ENCODE assay signal across 1 cellular context in the genomic region with DNA sequence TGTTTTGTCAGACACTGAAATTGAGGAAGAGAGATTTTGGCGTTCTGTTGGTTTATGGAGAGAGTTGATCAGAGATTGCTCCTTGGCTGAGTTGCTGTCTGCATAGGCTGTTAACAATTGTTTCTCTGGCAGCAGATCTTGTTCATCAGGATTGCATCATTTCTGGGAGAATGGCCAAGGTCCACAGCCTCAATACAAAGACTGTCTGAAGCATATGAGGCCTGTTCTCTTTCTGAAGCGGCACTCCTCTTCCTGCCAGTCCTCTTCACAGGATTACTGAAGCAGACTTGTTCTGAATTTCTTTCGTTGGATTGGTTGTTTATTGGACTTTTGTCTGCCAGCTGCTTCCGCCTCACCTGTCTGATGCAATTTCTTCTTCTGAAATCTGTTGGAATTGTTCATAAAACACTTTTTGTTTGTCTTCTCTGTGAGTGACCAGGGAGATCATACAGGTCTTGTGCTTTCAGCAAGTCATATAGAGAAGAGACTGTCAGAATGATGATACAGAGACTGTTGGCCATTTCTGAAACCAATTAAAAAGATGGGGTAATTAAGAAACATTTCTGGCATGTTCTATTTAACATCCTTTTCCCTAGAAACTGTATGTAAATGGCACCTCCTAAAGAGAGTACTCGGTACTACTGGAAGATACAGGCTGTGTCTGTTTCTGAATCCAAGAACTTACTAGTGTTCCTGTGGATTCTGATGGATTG.
A peak's percentile ranks its signal among the peaks of the same experiment; 100 is the strongest.
TF ChIP-seq lines count a peak whose summit lies in the region.

No MANE protein-coding gene starts in this region.

TF ChIP-seq in K562, 482 proteins besides CTCF, POLR2A, EP300 and RAD21 (continued from another document and continues in another):
- TF ChIP-seq ZNF3 (CRISPR knock-in tag; IDR thresholded peaks at IDR 0.05) (no peak), IRF2 (CRISPR knock-in tag; IDR thresholded peaks at IDR 0.05) (no peak), PPARD (CRISPR knock-in tag; IDR thresholded peaks at IDR 0.05) (no peak), TRIM28 (IDR thresholded peaks at IDR 0.05) (peak; percentile 49; the same call in 1 of the 2 replicates), ZNF316 (IDR thresholded peaks at IDR 0.05) (no peak), ZNF778 (CRISPR knock-in tag; IDR thresholded peaks at IDR 0.05) (no peak), TCF7 (IDR thresholded peaks at IDR 0.05; ENCODE audit: borderline replicate concordance) (no peak), JUN (IDR thresholded peaks at IDR 0.05; ENCODE audit: borderline replicate concordance, low read depth, low read length) (peak; percentile 90), JUN (CRISPR knock-in tag; IDR thresholded peaks at IDR 0.05; ENCODE audit: borderline replicate concordance) (no peak), SNIP1 (IDR thresholded peaks at IDR 0.05; ENCODE audit: low read depth) (no peak), ZNF23 (CRISPR knock-in tag; IDR thresholded peaks at IDR 0.05) (no peak), XRCC5 (IDR thresholded peaks at IDR 0.05; ENCODE audit: low read depth, low read length) (no peak), ZNF311 (CRISPR knock-in tag; IDR thresholded peaks at IDR 0.05) (no peak), KLF10 (CRISPR knock-in tag; IDR thresholded peaks at IDR 0.05) (no peak), ARHGAP35 (IDR thresholded peaks at IDR 0.05; ENCODE audit: partially characterized antibody) (no peak), SPI1 (IDR thresholded peaks at IDR 0.05; ENCODE audit: borderline replicate concordance, low read depth, low read length) (peak; percentile 75; the same call in 1 of the 2 replicates), ILK (tag; IDR thresholded peaks at IDR 0.05; ENCODE audit: borderline replicate concordance, low read depth) (no peak), SP2 (IDR thresholded peaks at IDR 0.05; ENCODE audit: extremely low read depth, low read depth, low read length, poor library complexity, severe bottlenecking) (no peak), GATAD2A (IDR thresholded peaks at IDR 0.05) (0 out of 2 replicates have a peak, but pooled peaks have one; percentile 31), HSF4 (CRISPR knock-in tag; IDR thresholded peaks at IDR 0.05; ENCODE audit: borderline replicate concordance) (peak; percentile 87; the same call in 1 of the 2 replicates), ZFX (CRISPR knock-in tag; IDR thresholded peaks at IDR 0.05) (peak; percentile 67), KLF6 (CRISPR knock-in tag; IDR thresholded peaks at IDR 0.05; ENCODE audit: borderline replicate concordance) (peak; percentile 39; the same call in 1 of the 2 replicates), CBX8 (IDR thresholded peaks at IDR 0.05; ENCODE audit: borderline replicate concordance, extremely low read depth, low read depth, low read length, poor library complexity, severe bottlenecking) (no peak), YBX1 (IDR thresholded peaks at IDR 0.05) (no peak), CSDE1 (IDR thresholded peaks at IDR 0.05) (no peak), CREBBP (IDR thresholded peaks at IDR 0.05; ENCODE audit: low read depth, low read length) (no peak), ZNF668 (CRISPR knock-in tag; IDR thresholded peaks at IDR 0.05) (peak; percentile 66; the same call in 1 of the 2 replicates), MTA2 (IDR thresholded peaks at IDR 0.05; ENCODE audit: low read depth) (no peak), MEF2A (IDR thresholded peaks at IDR 0.05; ENCODE audit: control insufficient read depth, low read depth, low read length) (no peak), SREBF1 (IDR thresholded peaks at IDR 0.05; ENCODE audit: borderline replicate concordance, low read depth, low read length) (no peak), SMARCC2 (IDR thresholded peaks at IDR 0.05; ENCODE audit: low read depth) (no peak), ZNF253 (CRISPR knock-in tag; conservative IDR thresholded peaks at IDR 0.05) (no peak), NR3C1 (CRISPR knock-in tag; IDR thresholded peaks at IDR 0.05) (no peak), LARP7 (IDR thresholded peaks at IDR 0.05) (no peak), GABPB1 (CRISPR knock-in tag; IDR thresholded peaks at IDR 0.05) (no peak), PTRF (tag; IDR thresholded peaks at IDR 0.05) (no peak; the same call in 1 of the 2 replicates), SUPT5H (IDR thresholded peaks at IDR 0.05) (no peak), PURB (CRISPR knock-in tag; IDR thresholded peaks at IDR 0.05; ENCODE audit: low read depth) (no peak), CAMTA2 (CRISPR knock-in tag; conservative IDR thresholded peaks at IDR 0.05) (no peak), ZFP1 (CRISPR knock-in tag; IDR thresholded peaks at IDR 0.05) (no peak), DPF2 (IDR thresholded peaks at IDR 0.05) (peak; percentile 88), KLF1 (tag; IDR thresholded peaks at IDR 0.05) (no peak), U2AF2 (optimal IDR thresholded peaks at IDR 0.05; ENCODE audit: low read depth, low read length) (no peak), IFI16 (CRISPR knock-in tag; IDR thresholded peaks at IDR 0.05) (no peak; the same call in 1 of the 2 replicates), PHTF2 (CRISPR knock-in tag; IDR thresholded peaks at IDR 0.05) (no peak), KAT8 (IDR thresholded peaks at IDR 0.05; ENCODE audit: low read depth) (no peak), ZNF140 (CRISPR knock-in tag; IDR thresholded peaks at IDR 0.05) (no peak), NR2C1 (IDR thresholded peaks at IDR 0.05) (no peak), NR2C1 (tag; IDR thresholded peaks at IDR 0.05) (peak; percentile 57), LCOR (CRISPR knock-in tag; IDR thresholded peaks at IDR 0.05) (no peak)
- TF ChIP-seq, protein P1, sequence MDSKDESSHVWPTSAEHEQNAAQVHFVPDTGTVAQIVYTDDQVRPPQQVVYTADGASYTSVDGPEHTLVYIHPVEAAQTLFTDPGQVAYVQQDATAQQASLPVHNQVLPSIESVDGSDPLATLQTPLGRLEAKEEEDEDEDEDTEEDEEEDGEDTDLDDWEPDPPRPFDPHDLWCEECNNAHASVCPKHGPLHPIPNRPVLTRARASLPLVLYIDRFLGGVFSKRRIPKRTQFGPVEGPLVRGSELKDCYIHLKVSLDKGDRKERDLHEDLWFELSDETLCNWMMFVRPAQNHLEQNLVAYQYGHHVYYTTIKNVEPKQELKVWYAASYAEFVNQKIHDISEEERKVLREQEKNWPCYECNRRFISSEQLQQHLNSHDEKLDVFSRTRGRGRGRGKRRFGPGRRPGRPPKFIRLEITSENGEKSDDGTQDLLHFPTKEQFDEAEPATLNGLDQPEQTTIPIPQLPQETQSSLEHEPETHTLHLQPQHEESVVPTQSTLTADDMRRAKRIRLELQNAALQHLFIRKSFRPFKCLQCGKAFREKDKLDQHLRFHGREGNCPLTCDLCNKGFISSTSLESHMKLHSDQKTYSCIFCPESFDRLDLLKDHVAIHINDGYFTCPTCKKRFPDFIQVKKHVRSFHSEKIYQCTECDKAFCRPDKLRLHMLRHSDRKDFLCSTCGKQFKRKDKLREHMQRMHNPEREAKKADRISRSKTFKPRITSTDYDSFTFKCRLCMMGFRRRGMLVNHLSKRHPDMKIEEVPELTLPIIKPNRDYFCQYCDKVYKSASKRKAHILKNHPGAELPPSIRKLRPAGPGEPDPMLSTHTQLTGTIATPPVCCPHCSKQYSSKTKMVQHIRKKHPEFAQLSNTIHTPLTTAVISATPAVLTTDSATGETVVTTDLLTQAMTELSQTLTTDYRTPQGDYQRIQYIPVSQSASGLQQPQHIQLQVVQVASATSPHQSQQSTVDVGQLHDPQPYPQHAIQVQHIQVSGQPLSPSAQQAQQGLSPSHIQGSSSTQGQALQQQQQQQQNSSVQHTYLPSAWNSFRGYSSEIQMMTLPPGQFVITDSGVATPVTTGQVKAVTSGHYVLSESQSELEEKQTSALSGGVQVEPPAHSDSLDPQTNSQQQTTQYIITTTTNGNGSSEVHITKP (IDR thresholded peaks at IDR 0.05; ENCODE audit: partially characterized antibody), result no peak
- TF ChIP-seq, protein P2, sequence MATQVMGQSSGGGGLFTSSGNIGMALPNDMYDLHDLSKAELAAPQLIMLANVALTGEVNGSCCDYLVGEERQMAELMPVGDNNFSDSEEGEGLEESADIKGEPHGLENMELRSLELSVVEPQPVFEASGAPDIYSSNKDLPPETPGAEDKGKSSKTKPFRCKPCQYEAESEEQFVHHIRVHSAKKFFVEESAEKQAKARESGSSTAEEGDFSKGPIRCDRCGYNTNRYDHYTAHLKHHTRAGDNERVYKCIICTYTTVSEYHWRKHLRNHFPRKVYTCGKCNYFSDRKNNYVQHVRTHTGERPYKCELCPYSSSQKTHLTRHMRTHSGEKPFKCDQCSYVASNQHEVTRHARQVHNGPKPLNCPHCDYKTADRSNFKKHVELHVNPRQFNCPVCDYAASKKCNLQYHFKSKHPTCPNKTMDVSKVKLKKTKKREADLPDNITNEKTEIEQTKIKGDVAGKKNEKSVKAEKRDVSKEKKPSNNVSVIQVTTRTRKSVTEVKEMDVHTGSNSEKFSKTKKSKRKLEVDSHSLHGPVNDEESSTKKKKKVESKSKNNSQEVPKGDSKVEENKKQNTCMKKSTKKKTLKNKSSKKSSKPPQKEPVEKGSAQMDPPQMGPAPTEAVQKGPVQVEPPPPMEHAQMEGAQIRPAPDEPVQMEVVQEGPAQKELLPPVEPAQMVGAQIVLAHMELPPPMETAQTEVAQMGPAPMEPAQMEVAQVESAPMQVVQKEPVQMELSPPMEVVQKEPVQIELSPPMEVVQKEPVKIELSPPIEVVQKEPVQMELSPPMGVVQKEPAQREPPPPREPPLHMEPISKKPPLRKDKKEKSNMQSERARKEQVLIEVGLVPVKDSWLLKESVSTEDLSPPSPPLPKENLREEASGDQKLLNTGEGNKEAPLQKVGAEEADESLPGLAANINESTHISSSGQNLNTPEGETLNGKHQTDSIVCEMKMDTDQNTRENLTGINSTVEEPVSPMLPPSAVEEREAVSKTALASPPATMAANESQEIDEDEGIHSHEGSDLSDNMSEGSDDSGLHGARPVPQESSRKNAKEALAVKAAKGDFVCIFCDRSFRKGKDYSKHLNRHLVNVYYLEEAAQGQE (CRISPR knock-in tag; IDR thresholded peaks at IDR 0.05; ENCODE audit: low read depth), result no peak
- TF ChIP-seq, protein P3, sequence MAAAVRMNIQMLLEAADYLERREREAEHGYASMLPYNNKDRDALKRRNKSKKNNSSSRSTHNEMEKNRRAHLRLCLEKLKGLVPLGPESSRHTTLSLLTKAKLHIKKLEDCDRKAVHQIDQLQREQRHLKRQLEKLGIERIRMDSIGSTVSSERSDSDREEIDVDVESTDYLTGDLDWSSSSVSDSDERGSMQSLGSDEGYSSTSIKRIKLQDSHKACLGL (CRISPR knock-in tag; IDR thresholded peaks at IDR 0.05; ENCODE audit: borderline replicate concordance, poor library complexity, severe bottlenecking), result no peak
- TF ChIP-seq, protein P4, sequence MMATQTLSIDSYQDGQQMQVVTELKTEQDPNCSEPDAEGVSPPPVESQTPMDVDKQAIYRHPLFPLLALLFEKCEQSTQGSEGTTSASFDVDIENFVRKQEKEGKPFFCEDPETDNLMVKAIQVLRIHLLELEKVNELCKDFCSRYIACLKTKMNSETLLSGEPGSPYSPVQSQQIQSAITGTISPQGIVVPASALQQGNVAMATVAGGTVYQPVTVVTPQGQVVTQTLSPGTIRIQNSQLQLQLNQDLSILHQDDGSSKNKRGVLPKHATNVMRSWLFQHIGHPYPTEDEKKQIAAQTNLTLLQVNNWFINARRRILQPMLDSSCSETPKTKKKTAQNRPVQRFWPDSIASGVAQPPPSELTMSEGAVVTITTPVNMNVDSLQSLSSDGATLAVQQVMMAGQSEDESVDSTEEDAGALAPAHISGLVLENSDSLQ (IDR thresholded peaks at IDR 0.05), result peak; percentile 67; the same call in 1 of the 2 replicates
- TF ChIP-seq, protein P5, sequence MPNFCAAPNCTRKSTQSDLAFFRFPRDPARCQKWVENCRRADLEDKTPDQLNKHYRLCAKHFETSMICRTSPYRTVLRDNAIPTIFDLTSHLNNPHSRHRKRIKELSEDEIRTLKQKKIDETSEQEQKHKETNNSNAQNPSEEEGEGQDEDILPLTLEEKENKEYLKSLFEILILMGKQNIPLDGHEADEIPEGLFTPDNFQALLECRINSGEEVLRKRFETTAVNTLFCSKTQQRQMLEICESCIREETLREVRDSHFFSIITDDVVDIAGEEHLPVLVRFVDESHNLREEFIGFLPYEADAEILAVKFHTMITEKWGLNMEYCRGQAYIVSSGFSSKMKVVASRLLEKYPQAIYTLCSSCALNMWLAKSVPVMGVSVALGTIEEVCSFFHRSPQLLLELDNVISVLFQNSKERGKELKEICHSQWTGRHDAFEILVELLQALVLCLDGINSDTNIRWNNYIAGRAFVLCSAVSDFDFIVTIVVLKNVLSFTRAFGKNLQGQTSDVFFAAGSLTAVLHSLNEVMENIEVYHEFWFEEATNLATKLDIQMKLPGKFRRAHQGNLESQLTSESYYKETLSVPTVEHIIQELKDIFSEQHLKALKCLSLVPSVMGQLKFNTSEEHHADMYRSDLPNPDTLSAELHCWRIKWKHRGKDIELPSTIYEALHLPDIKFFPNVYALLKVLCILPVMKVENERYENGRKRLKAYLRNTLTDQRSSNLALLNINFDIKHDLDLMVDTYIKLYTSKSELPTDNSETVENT (CRISPR knock-in tag; IDR thresholded peaks at IDR 0.05), result no peak
- TF ChIP-seq, protein P6, sequence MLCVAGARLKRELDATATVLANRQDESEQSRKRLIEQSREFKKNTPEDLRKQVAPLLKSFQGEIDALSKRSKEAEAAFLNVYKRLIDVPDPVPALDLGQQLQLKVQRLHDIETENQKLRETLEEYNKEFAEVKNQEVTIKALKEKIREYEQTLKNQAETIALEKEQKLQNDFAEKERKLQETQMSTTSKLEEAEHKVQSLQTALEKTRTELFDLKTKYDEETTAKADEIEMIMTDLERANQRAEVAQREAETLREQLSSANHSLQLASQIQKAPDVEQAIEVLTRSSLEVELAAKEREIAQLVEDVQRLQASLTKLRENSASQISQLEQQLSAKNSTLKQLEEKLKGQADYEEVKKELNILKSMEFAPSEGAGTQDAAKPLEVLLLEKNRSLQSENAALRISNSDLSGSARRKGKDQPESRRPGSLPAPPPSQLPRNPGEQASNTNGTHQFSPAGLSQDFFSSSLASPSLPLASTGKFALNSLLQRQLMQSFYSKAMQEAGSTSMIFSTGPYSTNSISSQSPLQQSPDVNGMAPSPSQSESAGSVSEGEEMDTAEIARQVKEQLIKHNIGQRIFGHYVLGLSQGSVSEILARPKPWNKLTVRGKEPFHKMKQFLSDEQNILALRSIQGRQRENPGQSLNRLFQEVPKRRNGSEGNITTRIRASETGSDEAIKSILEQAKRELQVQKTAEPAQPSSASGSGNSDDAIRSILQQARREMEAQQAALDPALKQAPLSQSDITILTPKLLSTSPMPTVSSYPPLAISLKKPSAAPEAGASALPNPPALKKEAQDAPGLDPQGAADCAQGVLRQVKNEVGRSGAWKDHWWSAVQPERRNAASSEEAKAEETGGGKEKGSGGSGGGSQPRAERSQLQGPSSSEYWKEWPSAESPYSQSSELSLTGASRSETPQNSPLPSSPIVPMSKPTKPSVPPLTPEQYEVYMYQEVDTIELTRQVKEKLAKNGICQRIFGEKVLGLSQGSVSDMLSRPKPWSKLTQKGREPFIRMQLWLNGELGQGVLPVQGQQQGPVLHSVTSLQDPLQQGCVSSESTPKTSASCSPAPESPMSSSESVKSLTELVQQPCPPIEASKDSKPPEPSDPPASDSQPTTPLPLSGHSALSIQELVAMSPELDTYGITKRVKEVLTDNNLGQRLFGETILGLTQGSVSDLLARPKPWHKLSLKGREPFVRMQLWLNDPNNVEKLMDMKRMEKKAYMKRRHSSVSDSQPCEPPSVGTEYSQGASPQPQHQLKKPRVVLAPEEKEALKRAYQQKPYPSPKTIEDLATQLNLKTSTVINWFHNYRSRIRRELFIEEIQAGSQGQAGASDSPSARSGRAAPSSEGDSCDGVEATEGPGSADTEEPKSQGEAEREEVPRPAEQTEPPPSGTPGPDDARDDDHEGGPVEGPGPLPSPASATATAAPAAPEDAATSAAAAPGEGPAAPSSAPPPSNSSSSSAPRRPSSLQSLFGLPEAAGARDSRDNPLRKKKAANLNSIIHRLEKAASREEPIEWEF (CRISPR knock-in tag; IDR thresholded peaks at IDR 0.05), result peak; percentile 73; the same call in 1 of the 2 replicates
